ENCODE assay signal across 2 cellular contexts in genomic region chr2:81235601-81236000, GRCh38.
TF ChIP-seq lines count a peak whose summit lies in the region.

No MANE protein-coding gene starts in this region.

TF ChIP-seq in HepG2, 621 proteins besides CTCF, POLR2A, EP300 and RAD21 (continued from another document):
- TF ChIP-seq RFX5 (IDR thresholded peaks at IDR 0.05; ENCODE audit: low read depth, low read length) (no peak), ZNF75D (CRISPR knock-in tag; IDR thresholded peaks at IDR 0.05; ENCODE audit: borderline replicate concordance) (no peak), ZNF550 (CRISPR knock-in tag; IDR thresholded peaks at IDR 0.05; ENCODE audit: borderline replicate concordance) (no peak), BRF2 (CRISPR knock-in tag; IDR thresholded peaks at IDR 0.05) (no peak), ZNF567 (CRISPR knock-in tag; IDR thresholded peaks at IDR 0.05; ENCODE audit: borderline replicate concordance) (no peak), SP2 (CRISPR knock-in tag; IDR thresholded peaks at IDR 0.05) (no peak), ELK4 (CRISPR knock-in tag; IDR thresholded peaks at IDR 0.05; ENCODE audit: borderline replicate concordance) (no peak)
TF ChIP-seq in HepG2: peak in this region for 0.

TF ChIP-seq in WTC11, 78 proteins besides CTCF, POLR2A, EP300 and RAD21 (continued from another document):
- TF ChIP-seq ATF6 (CRISPR knock-in tag; IDR thresholded peaks at IDR 0.05): no peak
- TF ChIP-seq, protein P1, sequence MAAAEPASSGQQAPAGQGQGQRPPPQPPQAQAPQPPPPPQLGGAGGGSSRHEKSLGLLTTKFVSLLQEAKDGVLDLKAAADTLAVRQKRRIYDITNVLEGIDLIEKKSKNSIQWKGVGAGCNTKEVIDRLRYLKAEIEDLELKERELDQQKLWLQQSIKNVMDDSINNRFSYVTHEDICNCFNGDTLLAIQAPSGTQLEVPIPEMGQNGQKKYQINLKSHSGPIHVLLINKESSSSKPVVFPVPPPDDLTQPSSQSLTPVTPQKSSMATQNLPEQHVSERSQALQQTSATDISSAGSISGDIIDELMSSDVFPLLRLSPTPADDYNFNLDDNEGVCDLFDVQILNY (CRISPR knock-in tag; IDR thresholded peaks at IDR 0.05): no peak
- TF ChIP-seq, protein P2, sequence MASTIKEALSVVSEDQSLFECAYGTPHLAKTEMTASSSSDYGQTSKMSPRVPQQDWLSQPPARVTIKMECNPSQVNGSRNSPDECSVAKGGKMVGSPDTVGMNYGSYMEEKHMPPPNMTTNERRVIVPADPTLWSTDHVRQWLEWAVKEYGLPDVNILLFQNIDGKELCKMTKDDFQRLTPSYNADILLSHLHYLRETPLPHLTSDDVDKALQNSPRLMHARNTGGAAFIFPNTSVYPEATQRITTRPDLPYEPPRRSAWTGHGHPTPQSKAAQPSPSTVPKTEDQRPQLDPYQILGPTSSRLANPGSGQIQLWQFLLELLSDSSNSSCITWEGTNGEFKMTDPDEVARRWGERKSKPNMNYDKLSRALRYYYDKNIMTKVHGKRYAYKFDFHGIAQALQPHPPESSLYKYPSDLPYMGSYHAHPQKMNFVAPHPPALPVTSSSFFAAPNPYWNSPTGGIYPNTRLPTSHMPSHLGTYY (CRISPR knock-in tag; IDR thresholded peaks at IDR 0.05): no peak
- TF ChIP-seq, protein P3, sequence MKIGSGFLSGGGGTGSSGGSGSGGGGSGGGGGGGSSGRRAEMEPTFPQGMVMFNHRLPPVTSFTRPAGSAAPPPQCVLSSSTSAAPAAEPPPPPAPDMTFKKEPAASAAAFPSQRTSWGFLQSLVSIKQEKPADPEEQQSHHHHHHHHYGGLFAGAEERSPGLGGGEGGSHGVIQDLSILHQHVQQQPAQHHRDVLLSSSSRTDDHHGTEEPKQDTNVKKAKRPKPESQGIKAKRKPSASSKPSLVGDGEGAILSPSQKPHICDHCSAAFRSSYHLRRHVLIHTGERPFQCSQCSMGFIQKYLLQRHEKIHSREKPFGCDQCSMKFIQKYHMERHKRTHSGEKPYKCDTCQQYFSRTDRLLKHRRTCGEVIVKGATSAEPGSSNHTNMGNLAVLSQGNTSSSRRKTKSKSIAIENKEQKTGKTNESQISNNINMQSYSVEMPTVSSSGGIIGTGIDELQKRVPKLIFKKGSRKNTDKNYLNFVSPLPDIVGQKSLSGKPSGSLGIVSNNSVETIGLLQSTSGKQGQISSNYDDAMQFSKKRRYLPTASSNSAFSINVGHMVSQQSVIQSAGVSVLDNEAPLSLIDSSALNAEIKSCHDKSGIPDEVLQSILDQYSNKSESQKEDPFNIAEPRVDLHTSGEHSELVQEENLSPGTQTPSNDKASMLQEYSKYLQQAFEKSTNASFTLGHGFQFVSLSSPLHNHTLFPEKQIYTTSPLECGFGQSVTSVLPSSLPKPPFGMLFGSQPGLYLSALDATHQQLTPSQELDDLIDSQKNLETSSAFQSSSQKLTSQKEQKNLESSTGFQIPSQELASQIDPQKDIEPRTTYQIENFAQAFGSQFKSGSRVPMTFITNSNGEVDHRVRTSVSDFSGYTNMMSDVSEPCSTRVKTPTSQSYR (CRISPR knock-in tag; IDR thresholded peaks at IDR 0.05): no peak
- TF ChIP-seq, protein P4, sequence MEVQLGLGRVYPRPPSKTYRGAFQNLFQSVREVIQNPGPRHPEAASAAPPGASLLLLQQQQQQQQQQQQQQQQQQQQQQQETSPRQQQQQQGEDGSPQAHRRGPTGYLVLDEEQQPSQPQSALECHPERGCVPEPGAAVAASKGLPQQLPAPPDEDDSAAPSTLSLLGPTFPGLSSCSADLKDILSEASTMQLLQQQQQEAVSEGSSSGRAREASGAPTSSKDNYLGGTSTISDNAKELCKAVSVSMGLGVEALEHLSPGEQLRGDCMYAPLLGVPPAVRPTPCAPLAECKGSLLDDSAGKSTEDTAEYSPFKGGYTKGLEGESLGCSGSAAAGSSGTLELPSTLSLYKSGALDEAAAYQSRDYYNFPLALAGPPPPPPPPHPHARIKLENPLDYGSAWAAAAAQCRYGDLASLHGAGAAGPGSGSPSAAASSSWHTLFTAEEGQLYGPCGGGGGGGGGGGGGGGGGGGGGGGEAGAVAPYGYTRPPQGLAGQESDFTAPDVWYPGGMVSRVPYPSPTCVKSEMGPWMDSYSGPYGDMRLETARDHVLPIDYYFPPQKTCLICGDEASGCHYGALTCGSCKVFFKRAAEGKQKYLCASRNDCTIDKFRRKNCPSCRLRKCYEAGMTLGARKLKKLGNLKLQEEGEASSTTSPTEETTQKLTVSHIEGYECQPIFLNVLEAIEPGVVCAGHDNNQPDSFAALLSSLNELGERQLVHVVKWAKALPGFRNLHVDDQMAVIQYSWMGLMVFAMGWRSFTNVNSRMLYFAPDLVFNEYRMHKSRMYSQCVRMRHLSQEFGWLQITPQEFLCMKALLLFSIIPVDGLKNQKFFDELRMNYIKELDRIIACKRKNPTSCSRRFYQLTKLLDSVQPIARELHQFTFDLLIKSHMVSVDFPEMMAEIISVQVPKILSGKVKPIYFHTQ (CRISPR knock-in tag; IDR thresholded peaks at IDR 0.05): no peak
- TF ChIP-seq GABPB1 (CRISPR knock-in tag; IDR thresholded peaks at IDR 0.05): no peak
- no peak for TF ChIP-seq JUN (CRISPR knock-in tag; IDR thresholded peaks at IDR 0.05)
- no peak for TF ChIP-seq PRRX2 (CRISPR knock-in tag; IDR thresholded peaks at IDR 0.05)
- TF ChIP-seq ZNF396 (CRISPR knock-in tag; IDR thresholded peaks at IDR 0.05; ENCODE audit: borderline replicate concordance): no peak
- TF ChIP-seq ZNF671 (CRISPR knock-in tag; IDR thresholded peaks at IDR 0.05): no peak
- TF ChIP-seq TEAD1 (CRISPR knock-in tag; IDR thresholded peaks at IDR 0.05): no peak
TF ChIP-seq in WTC11: peak in this region for 0.
